In the genomic region with DNA sequence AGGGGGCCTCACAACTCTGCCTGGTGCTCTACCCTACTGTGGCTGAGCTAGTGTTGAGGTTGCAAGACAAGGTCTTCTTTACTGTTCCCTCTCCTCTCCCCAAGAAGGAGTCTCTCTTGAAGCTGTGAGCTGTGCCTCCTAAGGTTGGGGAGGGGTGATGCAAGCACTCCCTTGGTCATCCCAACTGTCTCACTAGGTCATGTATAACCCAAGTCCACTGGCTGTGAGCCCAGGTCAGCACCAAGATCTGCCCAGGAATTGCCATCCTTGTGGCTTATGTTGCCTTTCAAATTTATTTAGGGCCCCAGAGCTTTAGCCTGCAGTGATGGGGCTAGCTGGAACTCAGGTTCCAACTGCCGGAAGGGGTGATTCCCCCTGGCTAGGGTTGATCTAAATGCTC, we compare ENCODE assay signal across 6 cellular contexts. TPM values are rescaled to one million over a fixed set of nuclear protein-coding genes. Genes with fewer than 3 reads are reported as not detected.
"Had no signal": no experiment of that assay in that cellular context is flagged by ENCODE, and none has a peak within 500 bp of the region (broad histone marks: within the 10 kb centered on the region; RNA-seq: fewer than 3 reads in every experiment).

No MANE protein-coding gene starts in this region.

- DNase-seq: GM23248, GOT3, H9, HCEC 1CT had no signal

- H3K4me1 Mint-ChIP-seq: H9 had no signal

- H3K27ac ChIP-seq: GM23248 had no signal

- H3K9ac ChIP-seq: GM23248 had no signal

- H3K4me3 ChIP-seq: GM23248 had no signal

- H3K9me3 Mint-ChIP-seq: H9 had no signal

- H2AFZ ChIP-seq: GM23248 had no signal

- H3K27ac Mint-ChIP-seq: H9, IgD-negative memory B cell had no signal

- H3K4me3 Mint-ChIP-seq: H9, IgD-negative memory B cell had no signal

RNA-seq across cellular contexts. Expression of gene MCC, which starts 14.9 kb away (rescaled TPM):
- total RNA-seq: HT-29 had no signal
